ENCODE assay signal across 9 cellular contexts in genomic region chr1:109783436-109783835, GRCh38. TPM values are rescaled to one million over a fixed set of nuclear protein-coding genes. Genes with fewer than 3 reads are reported as not detected.
DNase-seq lines count a peak whose midpoint lies in the region; ATAC-seq and TF ChIP-seq lines count a peak whose summit lies in the region.
"Had no signal": no experiment of that assay in that cellular context is flagged by ENCODE, and none has a peak within 500 bp of the region (broad histone marks: within the 10 kb centered on the region; RNA-seq: fewer than 3 reads in every experiment).

No MANE protein-coding gene starts in this region.

- no peaks in the 10 kb centered on the region for H3K9me2 ChIP-seq in GM23248 (ENCODE audit: insufficient read depth)
- H3K9me2 ChIP-seq in hepatocyte (replicated peaks; ENCODE audit: insufficient read depth) = no peaks in the 10 kb centered on the region

- DNase-seq in GM23248 (peak; percentile 88), foreskin keratinocyte (peak; percentile 63 to 81), sciatic nerve (ENCODE audit: low spot score) (no peak), RPMI8226 (no peak), hepatocyte (ENCODE audit: low spot score) (no peak)
- DNase-seq in activated T-cell treated with anti-CD3 and anti-CD28 coated beads, Interleukin-2, amount 50 U/mL, for 4 hours = no peak
- DNase-seq: NCI-H1092 had no signal

- no peaks in the 10 kb centered on the region for H3K27me3 ChIP-seq in GM23248 (replicated peaks; ENCODE audit: insufficient read depth)
- H3K27me3 ChIP-seq in foreskin keratinocyte = no peaks in the 10 kb centered on the region
- no peaks in the 10 kb centered on the region for H3K27me3 ChIP-seq in hepatocyte

- H3K9me3 Mint-ChIP-seq in activated T-cell treated with anti-CD3 and anti-CD28 coated beads, Interleukin-2, amount 50 U/mL, for 4 hours = no peaks in the 10 kb centered on the region

- 0 out of 2 replicates have a peak, but pooled peaks cover 10% of the 10 kb centered on the region for H3F3A ChIP-seq in GM23248 (ENCODE audit: insufficient read depth)

- H3K4me1 ChIP-seq in GM23248 (ENCODE audit: insufficient read depth) = peaks cover 26% of the 10 kb centered on the region
- H3K4me1 ChIP-seq in foreskin keratinocyte = peaks cover 3% of the 10 kb centered on the region
- peaks cover 28% of the 10 kb centered on the region for H3K4me1 ChIP-seq in hepatocyte (ENCODE audit: insufficient read depth)

- H3K27ac ChIP-seq in GM23248 (no peak overlapping the region), foreskin keratinocyte (no peak overlapping the region), hepatocyte (no peak overlapping the region)

- H3K36me3 ChIP-seq in GM23248 (ENCODE audit: low read depth) (no peaks in the 10 kb centered on the region), hepatocyte (replicated peaks; ENCODE audit: insufficient read depth, low read depth) (no peaks in the 10 kb centered on the region)

- H3K27me3 Mint-ChIP-seq in activated T-cell treated with anti-CD3 and anti-CD28 coated beads, Interleukin-2, amount 50 U/mL, for 4 hours (ENCODE audit: low read depth) = no peaks in the 10 kb centered on the region

- no peak overlapping the region for H3K4me3 Mint-ChIP-seq in activated T-cell treated with anti-CD3 and anti-CD28 coated beads, Interleukin-2, amount 50 U/mL, for 4 hours

- no peaks in the 10 kb centered on the region for H3K79me2 ChIP-seq in GM23248 (ENCODE audit: insufficient read depth)
- no peaks in the 10 kb centered on the region for H3K79me2 ChIP-seq in hepatocyte

- TF ChIP-seq CTCF in foreskin keratinocyte (conservative IDR thresholded peaks at IDR 0.05) (no peak), hepatocyte (IDR thresholded peaks at IDR 0.05; ENCODE audit: poor library complexity) (no peak)

- 29 to 31% methylated on average over 8 of the region's 8 CpGs for WGBS in GM23248 (ENCODE audit: low coverage in 1 of 2, low lambda C conversion rate in 2 of 2, missing lambda C conversion rate in 2 of 2), 2 experiments
- 41% methylated on average over 8 of the region's 8 CpGs for WGBS in hepatocyte (ENCODE audit: low lambda C conversion rate, missing lambda C conversion rate)

- H3K36me3 Mint-ChIP-seq in activated T-cell treated with anti-CD3 and anti-CD28 coated beads, Interleukin-2, amount 50 U/mL, for 4 hours (ENCODE audit: insufficient read depth) = no peaks in the 10 kb centered on the region

- ATAC-seq in SK-N-SH treated with all-trans-retinoic acid at 6 μM for 48 hours = peak; percentile 85
- peak; percentile 76 for ATAC-seq in foreskin keratinocyte
- peak; percentile 25 for ATAC-seq in sciatic nerve
- ATAC-seq in HG02798 (IDR thresholded peaks at IDR 0.05; ENCODE audit: poor library complexity, unreplicated experiment) = no peak
- no peak for ATAC-seq in activated T-cell treated with anti-CD3 and anti-CD28 coated beads, Interleukin-2, amount 50 U/mL, for 4 hours

- in situ Hi-C loops in GM23248 (cut with MboI) = no loop called here

- H2AFZ ChIP-seq in GM23248 (no peak overlapping the region), hepatocyte (no peak overlapping the region)

- H3K4me2 ChIP-seq in GM23248 (ENCODE audit: unreplicated experiment) (peak overlapping the region; percentile 69), hepatocyte (no peak overlapping the region)

- intact Hi-C loops in sciatic nerve (cut with DNase I) = loop anchor here (5.0 kb wide), 1 partner anchor 901 kb away; no protein-coding TSS in a partner anchor

- 0 out of 2 replicates have a peak overlapping the region, but pooled peaks have one; percentile 26 for H3K9ac ChIP-seq in GM23248

- peaks cover 6% of the 10 kb centered on the region for H3K4me1 Mint-ChIP-seq in activated T-cell treated with anti-CD3 and anti-CD28 coated beads, Interleukin-2, amount 50 U/mL, for 4 hours (ENCODE audit: low read depth)

- H4K20me1 ChIP-seq in GM23248 (ENCODE audit: insufficient read depth) (no peaks in the 10 kb centered on the region), hepatocyte (ENCODE audit: insufficient read depth, poor library complexity, severe bottlenecking) (no peaks in the 10 kb centered on the region)

- H3K4me3 ChIP-seq in GM23248 (no peak overlapping the region), hepatocyte (no peak overlapping the region)

- H3K9me3 ChIP-seq in GM23248 (ENCODE audit: low read depth) (no peaks in the 10 kb centered on the region), hepatocyte (ENCODE audit: low read depth) (no peaks in the 10 kb centered on the region)

TF ChIP-seq in SK-N-SH treated with all-trans-retinoic acid at 6 μM for 48 hours, 23 proteins besides CTCF, POLR2A, EP300 and RAD21:
- TF ChIP-seq CSDC2 (CRISPR knock-in tag; IDR thresholded peaks at IDR 0.05) (peak; percentile 75; the same call in 1 of the 2 replicates), OSR1 (CRISPR knock-in tag; IDR thresholded peaks at IDR 0.05) (no peak), ISL1 (CRISPR knock-in tag; IDR thresholded peaks at IDR 0.05) (peak; percentile 65), ZFP3 (CRISPR knock-in tag; IDR thresholded peaks at IDR 0.05) (0 out of 2 replicates have a peak, but pooled peaks have one; percentile 44)

RNA-seq across cellular contexts. Expression of gene EPS8L3, which starts 19.7 kb away (rescaled TPM):
- not detected in 2 replicates for total RNA-seq in GM23248 (2014; rRNA removed; shearing (Covaris generic))
- polyA plus RNA-seq in GM23248 (2016; fragmentation: Nextera tagmentation; extraction: Ambion mirVana) (not detected in 2 replicates), foreskin keratinocyte (not detected in 2 replicates), hepatocyte (97.3 and 105 TPM in 2 replicates)
- total RNA-seq in foreskin keratinocyte (not detected in 2 replicates), sciatic nerve (not detected), hepatocyte (40.2 and 48.1 TPM in 2 replicates)
- total RNA-seq in activated T-cell treated with anti-CD3 and anti-CD28 coated beads, Interleukin-2, amount 50 U/mL, for 4 hours = not detected

RNA-seq across cellular contexts. Expression of gene GSTM3, which starts 42.6 kb away (rescaled TPM):
- total RNA-seq in GM23248 (2014; rRNA removed; shearing (Covaris generic)) = 28.7 and 30.0 TPM in 2 replicates
- polyA plus RNA-seq in GM23248 (2016; fragmentation: Nextera tagmentation; extraction: Ambion mirVana) (75.2 and 81.0 TPM in 2 replicates), foreskin keratinocyte (59.3 and 72.2 TPM in 2 replicates), hepatocyte (905 and 962 TPM in 2 replicates)
- total RNA-seq in foreskin keratinocyte (45.6 and 56.4 TPM in 2 replicates), sciatic nerve (104 TPM), hepatocyte (297 and 337 TPM in 2 replicates)
- total RNA-seq in activated T-cell treated with anti-CD3 and anti-CD28 coated beads, Interleukin-2, amount 50 U/mL, for 4 hours = 10 to 100 TPM; 11.5 to 21.6 (median 11.7) TPM

Comparison
In these comparisons a context has a peak if more than half of its experiments do, and no peak if none do; other contexts are left out.
1. DNase-seq: peak in GM23248 (single experiment) and foreskin keratinocyte (2 of 2); none in sciatic nerve (single experiment), RPMI8226 (single experiment), activated T-cell treated with anti-CD3 and anti-CD28 coated beads, Interleukin-2, amount 50 U/mL, for 4 hours (single experiment) and hepatocyte (single experiment).
2. ATAC-seq: peak in SK-N-SH treated with all-trans-retinoic acid at 6 μM for 48 hours (single experiment), foreskin keratinocyte (single experiment) and sciatic nerve (single experiment); none in HG02798 (single experiment) and activated T-cell treated with anti-CD3 and anti-CD28 coated beads, Interleukin-2, amount 50 U/mL, for 4 hours (0 of 2).
3. RNA of gene EPS8L3, which starts 19.7 kb away (total RNA-seq): 40.2 to 48.1 TPM in hepatocyte; not detected in activated T-cell treated with anti-CD3 and anti-CD28 coated beads, Interleukin-2, amount 50 U/mL, for 4 hours, not detected in GM23248, not detected in foreskin keratinocyte and not detected in sciatic nerve (single experiment); every median in the first group is over 10 times any median in the second.